8 cellular contexts compared by ENCODE assay signal in the genomic region with DNA sequence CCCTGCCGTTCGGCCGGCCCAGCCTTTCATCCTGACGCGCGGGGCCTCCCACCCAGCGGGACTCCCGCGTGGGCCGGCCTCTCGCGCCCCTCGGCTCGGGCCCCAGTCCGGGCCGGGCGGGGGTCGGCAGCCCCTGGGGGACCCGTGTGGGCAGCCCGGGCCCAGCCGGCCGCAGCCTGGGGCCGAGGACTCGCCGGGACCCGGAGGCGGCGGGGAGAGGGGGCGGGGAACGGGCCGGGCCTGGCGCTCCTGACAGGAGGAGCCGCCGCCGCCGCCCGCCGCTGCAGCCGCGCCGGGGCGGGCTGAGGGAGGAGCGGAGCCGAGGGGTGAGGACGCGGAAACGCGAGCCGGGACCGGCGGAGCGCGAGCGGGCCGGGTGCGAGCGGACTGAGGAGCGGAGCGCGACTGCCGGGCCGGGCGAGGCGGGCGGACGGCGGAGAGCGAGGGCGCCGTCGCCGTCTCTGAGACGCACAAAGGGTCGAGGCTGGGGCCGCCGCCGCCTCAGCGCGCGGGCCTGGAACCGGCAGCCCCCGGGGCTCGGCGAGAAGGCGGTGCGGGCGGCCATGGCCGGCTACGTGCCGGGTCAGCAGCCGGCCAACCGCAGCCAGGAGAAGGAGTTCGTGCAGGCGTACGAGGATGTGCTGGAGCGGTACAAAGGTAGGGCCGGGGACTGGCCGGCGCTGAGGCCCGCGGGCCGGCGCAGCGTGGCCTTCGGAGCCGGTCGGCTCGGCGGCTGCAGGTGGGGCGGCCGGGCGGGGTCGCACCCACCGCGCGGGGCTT.
DNase-seq lines count a peak whose midpoint lies in the region; ATAC-seq and TF ChIP-seq lines count a peak whose summit lies in the region.

No MANE protein-coding gene starts in this region.

- H3K4me2 ChIP-seq in SU-DHL-6 (ENCODE audit: low read depth, low read length, poor library complexity, severe bottlenecking): peak overlapping the region; percentile 41

- TF ChIP-seq CTCF in SU-DHL-6 (IDR thresholded peaks at IDR 0.05; ENCODE audit: insufficient read depth, low read length, poor library complexity, severe bottlenecking): no peak
- TF ChIP-seq CTCF in psoas muscle (IDR thresholded peaks at IDR 0.05): no peak

- H3K79me2 ChIP-seq in SU-DHL-6 (ENCODE audit: insufficient read depth, low read length): no peaks in the 10 kb centered on the region

- peaks cover 14% of the 10 kb centered on the region for H3F3A ChIP-seq in SU-DHL-6 (ENCODE audit: insufficient read depth)

- H3K9ac ChIP-seq in SU-DHL-6 (ENCODE audit: low read length): peak overlapping the region; percentile 20; the same call in 1 of the 2 replicates

- H4K20me1 ChIP-seq in SU-DHL-6 (ENCODE audit: low read depth, low read length): no peaks in the 10 kb centered on the region

- peak; percentile 66 to 89 (median 77) for DNase-seq in NCI-H1417 (lab: John Stamatoyannopoulos, UW)
- no peak for DNase-seq in NCI-H1417 treated with DMSO at 0.1 percent for 48 hours (lab: John Stamatoyannopoulos, UW)
- peak; percentile 80 to 92 (median 91) for DNase-seq in right cardiac atrium
- peak; percentile 81 to 88 for DNase-seq in psoas muscle

- intact Hi-C loops in right cardiac atrium (cut with DNase I): loop anchor here in 3 of 4 donors (5.0 to 10.0 kb wide), 3 partner anchors 90 to 152 kb away; no protein-coding TSS in a partner anchor
- intact Hi-C loops in psoas muscle (cut with DNase I): loop anchor here (2.0 to 5.0 kb wide), 5 partner anchors 37 to 154 kb away; no protein-coding TSS in a partner anchor

- H3K9me2 ChIP-seq in SU-DHL-6 (replicated peaks; ENCODE audit: insufficient read depth, low read length): no peaks in the 10 kb centered on the region

- no peak overlapping the region for H2AFZ ChIP-seq in SU-DHL-6 (ENCODE audit: low read depth, low read length, severe bottlenecking)

- peak overlapping the region; percentile 36 for H3K4me3 ChIP-seq in SU-DHL-6 (ENCODE audit: insufficient read depth, low read length, poor library complexity, severe bottlenecking)
- H3K4me3 ChIP-seq in right cardiac atrium (ENCODE audit: low read length): peak overlapping the region; percentile 65
- H3K4me3 ChIP-seq in psoas muscle: peak overlapping the region; percentile 80

- H3K36me3 ChIP-seq in SU-DHL-6 (ENCODE audit: low read length) (no peaks in the 10 kb centered on the region), psoas muscle (ENCODE audit: insufficient read depth in 1 of 2, low read depth in 1 of 2) (no peaks in the 10 kb centered on the region)

- H3K9me3 ChIP-seq in SU-DHL-6 (ENCODE audit: insufficient read depth, low read length) (no peaks in the 10 kb centered on the region), right cardiac atrium (ENCODE audit: control insufficient read depth, low read length) (no peaks in the 10 kb centered on the region), psoas muscle (no peaks in the 10 kb centered on the region)

- H3K27ac ChIP-seq in SU-DHL-6 (ENCODE audit: low read depth, low read length) (no peak overlapping the region), angular gyrus (ENCODE audit: low read depth, low read length) (peak overlapping the region; percentile 80), right cardiac atrium (ENCODE audit: low read length) (peak overlapping the region; percentile 86), psoas muscle (peak overlapping the region; percentile 92)

- peak; percentile 45 for ATAC-seq in HG03439 (IDR thresholded peaks at IDR 0.05; ENCODE audit: unreplicated experiment)
- ATAC-seq in right cardiac atrium: peak; percentile 75 to 88
- ATAC-seq in psoas muscle: peak; percentile 82 to 88 (median 86)
- no peak for ATAC-seq in HG02970 (IDR thresholded peaks at IDR 0.05; ENCODE audit: low FRiP score, unreplicated experiment)

- H3K4me1 ChIP-seq in right cardiac atrium (ENCODE audit: control insufficient read depth, insufficient read depth, low read length) (peaks cover 9% of the 10 kb centered on the region), psoas muscle (peaks cover 48% of the 10 kb centered on the region)

- WGBS in right cardiac atrium: under 1% methylated on average over 116 of the region's 116 CpGs
- WGBS in psoas muscle, 3 donors: 0 to 1% (median 0%) methylated on average over 47 to 116 of the region's 116 CpGs

- H3K27me3 ChIP-seq in SU-DHL-6 (ENCODE audit: low read length): no peaks in the 10 kb centered on the region
- no peaks in the 10 kb centered on the region for H3K27me3 ChIP-seq in right cardiac atrium (ENCODE audit: control insufficient read depth, insufficient read depth)
- no peaks in the 10 kb centered on the region for H3K27me3 ChIP-seq in psoas muscle (ENCODE audit: insufficient read depth in 3 of 3, low read length in 2 of 3)
